8 cellular contexts compared by ENCODE assay signal in the genomic region with DNA sequence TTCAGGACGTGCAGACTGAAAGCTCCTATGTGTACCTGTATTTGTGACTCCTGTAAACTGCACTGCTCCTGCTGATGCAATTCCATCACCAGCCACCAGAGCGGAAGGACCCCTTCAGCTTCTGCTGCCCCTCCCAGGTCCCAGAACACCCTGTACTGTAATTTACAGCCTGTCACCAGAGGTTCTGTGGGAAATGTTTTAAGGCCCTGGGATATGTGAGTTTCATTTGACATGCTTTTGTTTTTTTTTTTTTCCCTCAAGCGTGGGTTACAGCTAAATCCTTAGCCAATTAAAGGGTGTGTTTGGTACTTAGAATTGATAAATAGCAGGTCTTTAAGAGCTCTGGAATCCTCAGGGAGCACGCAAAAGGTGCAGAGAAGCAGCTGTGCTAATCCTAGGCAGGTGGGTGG.
DNase-seq lines count a peak whose midpoint lies in the region; ATAC-seq and TF ChIP-seq lines count a peak whose summit lies in the region.

No MANE protein-coding gene starts in this region.

- no peaks in the 10 kb centered on the region for H3K27me3 ChIP-seq in esophagus squamous epithelium
- no peaks in the 10 kb centered on the region for H3K27me3 ChIP-seq in thyroid gland

- H3K27ac ChIP-seq in C4-2B (no peak overlapping the region), esophagus squamous epithelium (no peak overlapping the region), thyroid gland (no peak overlapping the region)

- H3K4me3 ChIP-seq in esophagus squamous epithelium (no peak overlapping the region), thyroid gland (replicated peaks in 1 of 3) (no peak overlapping the region)

- H3K9me3 ChIP-seq in esophagus squamous epithelium, result no peaks in the 10 kb centered on the region
- no peaks in the 10 kb centered on the region for H3K9me3 ChIP-seq in thyroid gland

- TF ChIP-seq POLR2A in esophagus squamous epithelium (IDR thresholded peaks at IDR 0.05) (no peak), thyroid gland (IDR thresholded peaks at IDR 0.05) (no peak)

- H3K36me3 ChIP-seq in esophagus squamous epithelium (peaks cover 0 to 86% (median 6%) of the 10 kb centered on the region in 3 donors), thyroid gland (no peaks in the 10 kb centered on the region)

- TF ChIP-seq CTCF in C4-2B (conservative IDR thresholded peaks at IDR 0.05), result peak; percentile 58
- peak in 5 of 6 experiments; percentile 33 to 60 (median 39) for TF ChIP-seq CTCF in esophagus squamous epithelium (IDR thresholded peaks at IDR 0.05)
- peak in 5 of 6 experiments; percentile 10 to 44 (median 27) for TF ChIP-seq CTCF in thyroid gland (IDR thresholded peaks at IDR 0.05)

- intact Hi-C loops in esophagus squamous epithelium (cut with DNase I), result no loop called here
- intact Hi-C loops in thyroid gland (cut with DNase I), result no loop called here

- H3K4me1 ChIP-seq in esophagus squamous epithelium (peaks cover 0 to 13% (median 0%) of the 10 kb centered on the region in 3 donors), thyroid gland (peaks cover 0 to 4% of the 10 kb centered on the region in 2 donors)

- WGBS in esophagus squamous epithelium, 2 donors, result 52 to 70% methylated on average over 4 of the region's 4 CpGs
- WGBS in thyroid gland, 2 donors, result 80 to 85% methylated on average over 4 of the region's 4 CpGs

- DNase-seq in NCI-H774 (lab: John Stamatoyannopoulos, UW) (peak; percentile 67), esophagus squamous epithelium (lab: John Stamatoyannopoulos, UW) (no peak), thyroid gland (no peak), NCI-H446 treated with DMSO at 0.1 percent for 48 hours (lab: John Stamatoyannopoulos, UW) (no peak)
- DNase-seq in stimulated activated CD4-positive, alpha-beta T cell treated with anti-CD3 and anti-CD28 coated beads, Interleukin-12 subunit alpha, Interleukin-12 subunit beta, amount 100 ng/mL, for 4 hours, result no peak

- ATAC-seq in GM18907 (IDR thresholded peaks at IDR 0.05; ENCODE audit: unreplicated experiment) (peak; percentile 63), HG03175 (IDR thresholded peaks at IDR 0.05; ENCODE audit: unreplicated experiment) (peak; percentile 64)
